ENCODE assay signal across 8 cellular contexts in the genomic region with DNA sequence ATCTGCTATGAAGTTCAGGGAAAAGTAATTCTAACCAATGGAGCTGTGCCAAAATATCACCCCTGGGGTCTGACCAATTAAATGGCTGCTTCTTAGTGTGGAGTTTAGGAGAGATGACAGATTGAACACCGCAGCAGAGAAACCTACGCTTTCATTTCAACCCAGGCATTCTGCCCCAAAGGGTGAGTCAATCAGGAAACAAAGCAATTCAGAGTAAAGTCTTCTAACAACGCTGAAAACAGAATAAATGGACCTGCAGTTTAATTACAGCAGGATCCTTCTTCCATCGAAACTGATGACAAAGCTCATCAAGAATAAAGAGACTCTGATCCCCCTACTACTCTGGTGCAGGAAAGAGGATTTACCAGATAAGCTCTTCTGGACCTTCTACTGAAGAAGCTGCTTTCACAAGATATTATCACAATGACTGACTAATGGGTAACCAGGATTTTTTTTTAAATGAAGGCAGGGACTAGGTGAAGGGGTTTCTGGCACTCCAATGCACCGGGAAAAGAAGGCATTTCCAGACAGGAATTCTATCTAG. TPM values are rescaled to one million over a fixed set of nuclear protein-coding genes. Genes with fewer than 3 reads are reported as not detected.
A peak's percentile ranks its signal among the peaks of the same experiment; 100 is the strongest.
DNase-seq lines count a peak whose midpoint lies in the region; ATAC-seq, FAIRE-seq and TF ChIP-seq lines count a peak whose summit lies in the region.

No MANE protein-coding gene starts in this region.

- in situ Hi-C loops in HAP-1 (cut with MboI; ENCODE audit: low sequenced_read_pairs) = no loop called here

- H3K4me1 Mint-ChIP-seq in CD8-positive, alpha-beta T cell (ENCODE audit: low read depth) = peaks cover 76% of the 10 kb centered on the region

- no peak for TF ChIP-seq POLR2A in body of pancreas (IDR thresholded peaks at IDR 0.05)
- no peak for TF ChIP-seq POLR2A in tibial nerve (IDR thresholded peaks at IDR 0.05)

- no peaks in the 10 kb centered on the region for H3K36me3 ChIP-seq in CD8-positive, alpha-beta T cell (ENCODE audit: insufficient read depth, low read length)
- H3K36me3 ChIP-seq in HAP-1 (replicated peaks) = no peaks in the 10 kb centered on the region
- H3K36me3 ChIP-seq in body of pancreas (replicated peaks in 1 of 2; ENCODE audit: insufficient read depth in 1 of 2, low read depth in 2 of 2) = no peaks in the 10 kb centered on the region
- H3K36me3 ChIP-seq in pancreas = no peaks in the 10 kb centered on the region
- H3K36me3 ChIP-seq in tibial nerve = no peaks in the 10 kb centered on the region

- no peak for TF ChIP-seq CTCF in CD8-positive, alpha-beta T cell (IDR thresholded peaks at IDR 0.05)
- no peak for TF ChIP-seq CTCF in body of pancreas (IDR thresholded peaks at IDR 0.05)
- TF ChIP-seq CTCF in pancreas (IDR thresholded peaks at IDR 0.05) = no peak
- no peak for TF ChIP-seq CTCF in tibial nerve (IDR thresholded peaks at IDR 0.05)

- H3K4me3 ChIP-seq in CD8-positive, alpha-beta T cell (ENCODE audit: low read depth, low read length) = peak overlapping the region; percentile 33
- H3K4me3 ChIP-seq in HAP-1 = no peak overlapping the region
- no peak overlapping the region for H3K4me3 ChIP-seq in body of pancreas
- H3K4me3 ChIP-seq in pancreas = no peak overlapping the region
- H3K4me3 ChIP-seq in tibial nerve = no peak overlapping the region

- H3K9me3 ChIP-seq in CD8-positive, alpha-beta T cell (ENCODE audit: low read length) = no peaks in the 10 kb centered on the region
- H3K9me3 ChIP-seq in HAP-1 = no peaks in the 10 kb centered on the region
- no peaks in the 10 kb centered on the region for H3K9me3 ChIP-seq in body of pancreas
- H3K9me3 ChIP-seq in pancreas = no peaks in the 10 kb centered on the region
- H3K9me3 ChIP-seq in tibial nerve = no peaks in the 10 kb centered on the region

- peak; percentile 74 for ATAC-seq in CD8-positive, alpha-beta T cell
- ATAC-seq in body of pancreas (no peak), pancreas (peak in 3 of 4 donors; percentile 11 to 48 (median 24)), left cardiac atrium (no peak)

- CTCF ChIA-PET in CD8-positive, alpha-beta T cell (lab: Charles Lee) = interaction anchor here (0.8 to 2.2 kb wide), 8 partner anchors 12 to 47 kb away, joined by 3 to 9 read pairs (median 4); partner anchors contain the start of gene RFFL

- no peaks in the 10 kb centered on the region for H3K27me3 ChIP-seq in CD8-positive, alpha-beta T cell (ENCODE audit: insufficient read depth, low read length)
- H3K27me3 ChIP-seq in HAP-1 (ENCODE audit: low read depth) (no peaks in the 10 kb centered on the region), body of pancreas (no peaks in the 10 kb centered on the region), pancreas (no peaks in the 10 kb centered on the region), tibial nerve (no peaks in the 10 kb centered on the region)

- peaks cover 79% of the 10 kb centered on the region for H3K4me1 ChIP-seq in CD8-positive, alpha-beta T cell (ENCODE audit: insufficient read depth, low read length)
- peaks cover 10% of the 10 kb centered on the region for H3K4me1 ChIP-seq in HAP-1
- H3K4me1 ChIP-seq in body of pancreas = peaks cover 71% of the 10 kb centered on the region
- peaks cover 34 to 70% (median 61%) of the 10 kb centered on the region in 3 donors for H3K4me1 ChIP-seq in pancreas
- H3K4me1 ChIP-seq in tibial nerve = peaks cover 0 to 34% (median 14%) of the 10 kb centered on the region in 4 donors

- H3K9me3 Mint-ChIP-seq in CD8-positive, alpha-beta T cell = no peaks in the 10 kb centered on the region

- peak overlapping the region; percentile 39 for H3K27ac ChIP-seq in CD8-positive, alpha-beta T cell (ENCODE audit: low read depth, low read length)
- H3K27ac ChIP-seq in body of pancreas = peak overlapping the region in 3 of 4 donors; percentile 75 to 88 (median 79)
- peak overlapping the region in 2 of 4 donors; percentile 75 to 82 for H3K27ac ChIP-seq in pancreas
- peak overlapping the region in 2 of 4 donors; percentile 2 to 4 for H3K27ac ChIP-seq in tibial nerve

- peak overlapping the region; percentile 97 for H3K27ac Mint-ChIP-seq in CD8-positive, alpha-beta T cell

- peaks cover 3% of the 10 kb centered on the region for H3K36me3 Mint-ChIP-seq in CD8-positive, alpha-beta T cell

- no peak for TF ChIP-seq EP300 in tibial nerve (IDR thresholded peaks at IDR 0.05)

- peak; percentile 21 to 75 (median 55) for DNase-seq in CD8-positive, alpha-beta T cell
- DNase-seq in HAP-1 (ENCODE audit: low spot score in 2 of 2) = peak; percentile 29 to 41
- peak; percentile 50 for DNase-seq in T follicular helper cell (ENCODE audit: low read depth)
- DNase-seq in body of pancreas = peak in 1 of 4 donors; percentile 16
- DNase-seq in pancreas = no peak
- no peak for DNase-seq in left cardiac atrium
- no peak for DNase-seq in DMS53 (lab: John Stamatoyannopoulos, UW)
- no peak for DNase-seq in tibial nerve (ENCODE audit: low spot score in 2 of 2)

- 31 to 43% methylated on average over 5 of the region's 5 CpGs for WGBS in body of pancreas, 2 donors
- WGBS in pancreas, 2 donors = 43 to 47% methylated on average over 5 of the region's 5 CpGs
- 37 to 39% methylated on average over 5 of the region's 5 CpGs for WGBS in tibial nerve, 2 donors

- POLR2A ChIA-PET in CD8-positive, alpha-beta T cell (lab: Charles Lee) = interaction anchor here (0.7 to 2.2 kb wide), 8 partner anchors 12 to 487 kb away, joined by 3 to 8 read pairs (median 3); partner anchors contain the start of gene RFFL

- intact Hi-C loops in CD8-positive, alpha-beta T cell (cut with DNase I, micrococcal nuclease) = loop anchor here (1.0 kb wide), 2 partner anchors 16 to 42 kb away; partner anchors contain the start of gene RFFL (in 2 of the 2)
- intact Hi-C loops in body of pancreas (cut with DNase I) = no loop called here
- intact Hi-C loops in pancreas (cut with DNase I) = no loop called here
- intact Hi-C loops in left cardiac atrium (cut with DNase I) = no loop called here

- no peak for FAIRE-seq in pancreas (lab: Jason Lieb, UNC)

- no peaks in the 10 kb centered on the region for H3K27me3 Mint-ChIP-seq in CD8-positive, alpha-beta T cell (ENCODE audit: low read depth)

- H3K4me3 Mint-ChIP-seq in CD8-positive, alpha-beta T cell = peak overlapping the region; percentile 75

RNA-seq across cellular contexts. Expression of gene RFFL, which starts 16.7 kb away (rescaled TPM):
- total RNA-seq in CD8-positive, alpha-beta T cell = 10 to 100 TPM; 55.2 to 64.4 TPM
- 10 to 100 TPM; 11.9 to 17.8 TPM for total RNA-seq in body of pancreas
- 10 to 100 TPM; 12.9 to 24.4 (median 17.4) TPM for total RNA-seq in pancreas
- 1 to 10 TPM; 3.6 to 5.9 TPM for polyA plus RNA-seq in pancreas
- 10 to 100 TPM; 14.5 to 19.0 TPM for total RNA-seq in left cardiac atrium
- total RNA-seq in tibial nerve = 10 to 100 TPM; 10.8 to 41.3 (median 17.2) TPM

Comparison
In these comparisons a context has a peak if more than half of its experiments do, and no peak if none do; other contexts are left out.
1. ATAC-seq: peak in CD8-positive, alpha-beta T cell (single experiment) and pancreas (3 of 4); none in body of pancreas (single experiment) and left cardiac atrium (0 of 2).
2. DNase-seq: peak in CD8-positive, alpha-beta T cell (7 of 7), HAP-1 (2 of 2) and T follicular helper cell (single experiment); none in pancreas (0 of 6), left cardiac atrium (single experiment), DMS53 (single experiment) and tibial nerve (0 of 2).
3. intact Hi-C loops: an anchor here in CD8-positive, alpha-beta T cell (1.0 kb wide); none called in body of pancreas, pancreas and left cardiac atrium.